19 cellular contexts compared by ENCODE assay signal in genomic region chr1:173223031-173223380, GRCh38. TPM values are rescaled to one million over a fixed set of nuclear protein-coding genes. Genes with fewer than 3 reads are reported as not detected.
DNase-seq lines count a peak whose midpoint lies in the region; ATAC-seq and TF ChIP-seq lines count a peak whose summit lies in the region.
"Had no signal": no experiment of that assay in that cellular context is flagged by ENCODE, and none has a peak within 500 bp of the region (broad histone marks: within the 10 kb centered on the region; RNA-seq: fewer than 3 reads in every experiment).

No MANE protein-coding gene starts in this region.

- no peaks in the 10 kb centered on the region for H3K79me2 ChIP-seq in mammary epithelial cell (ENCODE audit: insufficient read depth, low read length)

- dilution Hi-C loops in mammary epithelial cell (cut with HindIII; ENCODE audit: low sequenced_read_pairs): no loop called here

- no peak for TF ChIP-seq POLR2A in breast epithelium (IDR thresholded peaks at IDR 0.05)

- H3K4me1 ChIP-seq in mammary epithelial cell (ENCODE audit: insufficient read depth, low read length): peaks cover 9% of the 10 kb centered on the region
- no peaks in the 10 kb centered on the region for H3K4me1 ChIP-seq in breast epithelium
- H3K4me1 ChIP-seq: A549, Caco-2, HAP-1 had no signal

- no peak overlapping the region for H3K9ac ChIP-seq in mammary epithelial cell (ENCODE audit: insufficient read depth, low read length)
- H3K9ac ChIP-seq: GM23248 had no signal

- H3K9me3 ChIP-seq in mammary epithelial cell (replicated peaks; ENCODE audit: insufficient read depth, low read length) (no peaks in the 10 kb centered on the region), breast epithelium (no peaks in the 10 kb centered on the region)
- H3K9me3 ChIP-seq: A549, Caco-2, HAP-1 had no signal

- H3K27ac ChIP-seq in mammary epithelial cell (ENCODE audit: insufficient read depth, low read depth, low read length): no peak overlapping the region
- H3K27ac ChIP-seq in breast epithelium: no peak overlapping the region
- H3K27ac ChIP-seq: 22Rv1, A549, C4-2B, GM23248 had no signal

- H3K36me3 Mint-ChIP-seq in activated naive CD8-positive, alpha-beta T cell treated with anti-CD3 and anti-CD28 coated beads for 36 hours: no peaks in the 10 kb centered on the region
- H3K36me3 Mint-ChIP-seq in stimulated activated memory B cell treated with anti-CD40 and anti-IgM and Interleukin-4, amounts not matched to agents 10 μg/mL and 1 μg/mL and 100 μg/mL, for 72 hours: peaks cover 17% of the 10 kb centered on the region
- H3K36me3 Mint-ChIP-seq in T-helper 2 cell treated with Interferon-gamma antibody and Interleukin-4, amounts not matched to agents 5 μg/mL and 100 μg/mL, for 36 hours (ENCODE audit: low read depth): no peaks in the 10 kb centered on the region

- no peaks in the 10 kb centered on the region for H3K27me3 Mint-ChIP-seq in activated naive CD8-positive, alpha-beta T cell treated with anti-CD3 and anti-CD28 coated beads for 36 hours
- H3K27me3 Mint-ChIP-seq in stimulated activated memory B cell treated with anti-CD40 and anti-IgM and Interleukin-4, amounts not matched to agents 10 μg/mL and 1 μg/mL and 100 μg/mL, for 72 hours: no peaks in the 10 kb centered on the region
- peaks cover 3% of the 10 kb centered on the region for H3K27me3 Mint-ChIP-seq in T-helper 2 cell treated with Interferon-gamma antibody and Interleukin-4, amounts not matched to agents 5 μg/mL and 100 μg/mL, for 36 hours (ENCODE audit: low read depth)
- H3K27me3 Mint-ChIP-seq: CD4-positive, alpha-beta T cell had no signal

- DNase-seq in mammary epithelial cell (no peak), breast epithelium (ENCODE audit: low spot score in 2 of 2) (no peak), DMS79 treated with DMSO at 0.1 percent for 48 hours (lab: John Stamatoyannopoulos, UW) (no peak)
- DNase-seq in activated naive CD8-positive, alpha-beta T cell treated with anti-CD3 and anti-CD28 coated beads for 36 hours: no peak
- DNase-seq in T-helper 2 cell treated with Interferon-gamma antibody and Interleukin-4, amounts not matched to agents 5 μg/mL and 100 μg/mL, for 36 hours (ENCODE audit: low spot score): no peak
- DNase-seq: AML-193; Caco-2; CD4-positive, alpha-beta T cell; DMS79; GF-D8; GM23248; IMR-90 had no signal

- intact Hi-C loops in mammary epithelial cell (cut with micrococcal nuclease): no loop called here
- intact Hi-C loops in breast epithelium (cut with DNase I; ENCODE audit: low total_unique reads): no loop called here

- in situ Hi-C loops in mammary epithelial cell (cut with MboI; ENCODE audit: low sequenced_read_pairs in 2 of 2): no loop called here

- no TSS peak for BruUV-seq in mammary epithelial cell (replicated peaks; lab: Mats Ljungman, UMichigan)

- H2AFZ ChIP-seq in mammary epithelial cell (ENCODE audit: low read depth, low read length): peak overlapping the region; percentile 59
- H2AFZ ChIP-seq: GM23248 had no signal

- no peak for TF ChIP-seq CTCF in mammary epithelial cell (conservative IDR thresholded peaks at IDR 0.05 in 1 of 2, IDR thresholded peaks at IDR 0.05 in 1 of 2; ENCODE audit: extremely low read depth in 1 of 2, insufficient read depth in 1 of 2, low read depth in 1 of 2, low read length in 2 of 2)
- no peak for TF ChIP-seq CTCF in breast epithelium (IDR thresholded peaks at IDR 0.05)

- ATAC-seq in HG02840 (IDR thresholded peaks at IDR 0.05; ENCODE audit: low FRiP score, unreplicated experiment): peak; percentile 23
- ATAC-seq in stimulated activated memory B cell treated with anti-CD40 and anti-IgM and Interleukin-4, amounts not matched to agents 10 μg/mL and 1 μg/mL and 100 μg/mL, for 72 hours: no peak
- no peak for ATAC-seq in HG02885 (IDR thresholded peaks at IDR 0.05; ENCODE audit: poor library complexity, unreplicated experiment)
- ATAC-seq: A549 had no signal

- H3K4me1 Mint-ChIP-seq in activated naive CD8-positive, alpha-beta T cell treated with anti-CD3 and anti-CD28 coated beads for 36 hours: peaks cover 17% of the 10 kb centered on the region
- H3K4me1 Mint-ChIP-seq in stimulated activated memory B cell treated with anti-CD40 and anti-IgM and Interleukin-4, amounts not matched to agents 10 μg/mL and 1 μg/mL and 100 μg/mL, for 72 hours: peaks cover 47% of the 10 kb centered on the region
- H3K4me1 Mint-ChIP-seq in T-helper 2 cell treated with Interferon-gamma antibody and Interleukin-4, amounts not matched to agents 5 μg/mL and 100 μg/mL, for 36 hours (ENCODE audit: low read depth): peaks cover 6% of the 10 kb centered on the region

- H3K9me3 Mint-ChIP-seq in activated naive CD8-positive, alpha-beta T cell treated with anti-CD3 and anti-CD28 coated beads for 36 hours: no peaks in the 10 kb centered on the region
- H3K9me3 Mint-ChIP-seq in stimulated activated memory B cell treated with anti-CD40 and anti-IgM and Interleukin-4, amounts not matched to agents 10 μg/mL and 1 μg/mL and 100 μg/mL, for 72 hours: peaks cover 3% of the 10 kb centered on the region
- H3K9me3 Mint-ChIP-seq in T-helper 2 cell treated with Interferon-gamma antibody and Interleukin-4, amounts not matched to agents 5 μg/mL and 100 μg/mL, for 36 hours: no peaks in the 10 kb centered on the region
- H3K9me3 Mint-ChIP-seq: CD4-positive, alpha-beta T cell had no signal

- no peak overlapping the region for H3K4me3 Mint-ChIP-seq in activated naive CD8-positive, alpha-beta T cell treated with anti-CD3 and anti-CD28 coated beads for 36 hours
- no peak overlapping the region for H3K4me3 Mint-ChIP-seq in stimulated activated memory B cell treated with anti-CD40 and anti-IgM and Interleukin-4, amounts not matched to agents 10 μg/mL and 1 μg/mL and 100 μg/mL, for 72 hours
- no peak overlapping the region for H3K4me3 Mint-ChIP-seq in T-helper 2 cell treated with Interferon-gamma antibody and Interleukin-4, amounts not matched to agents 5 μg/mL and 100 μg/mL, for 36 hours
- H3K4me3 Mint-ChIP-seq: CD4-positive, alpha-beta T cell had no signal

- H4K20me1 ChIP-seq in mammary epithelial cell (ENCODE audit: insufficient read depth, low read length): no peaks in the 10 kb centered on the region

- H3K4me3 ChIP-seq in mammary epithelial cell (replicated peaks in 1 of 3; ENCODE audit: insufficient read depth in 1 of 3, low read depth in 2 of 3, low read length in 3 of 3) (no peak overlapping the region), breast epithelium (no peak overlapping the region)
- H3K4me3 ChIP-seq: A549, GM23248, HAP-1 had no signal

- no peaks in the 10 kb centered on the region for H3K27me3 ChIP-seq in mammary epithelial cell (ENCODE audit: insufficient read depth, low read length)
- no peaks in the 10 kb centered on the region for H3K27me3 ChIP-seq in breast epithelium

- H3K36me3 ChIP-seq in mammary epithelial cell (ENCODE audit: insufficient read depth, low read length) (no peaks in the 10 kb centered on the region), breast epithelium (no peaks in the 10 kb centered on the region)
- H3K36me3 ChIP-seq: HAP-1 had no signal

- H3K4me2 ChIP-seq in mammary epithelial cell (ENCODE audit: insufficient read depth, low read depth, low read length): peak overlapping the region; percentile 19
- H3K4me2 ChIP-seq: A549 had no signal

- H3K27ac Mint-ChIP-seq in activated naive CD8-positive, alpha-beta T cell treated with anti-CD3 and anti-CD28 coated beads for 36 hours: peak overlapping the region; percentile 72
- H3K27ac Mint-ChIP-seq in stimulated activated memory B cell treated with anti-CD40 and anti-IgM and Interleukin-4, amounts not matched to agents 10 μg/mL and 1 μg/mL and 100 μg/mL, for 72 hours: peak overlapping the region; percentile 80
- no peak overlapping the region for H3K27ac Mint-ChIP-seq in T-helper 2 cell treated with Interferon-gamma antibody and Interleukin-4, amounts not matched to agents 5 μg/mL and 100 μg/mL, for 36 hours
- H3K27ac Mint-ChIP-seq: CD4-positive, alpha-beta T cell had no signal

- CTCF ChIA-PET in mammary epithelial cell (lab: Charles Lee; ENCODE audit: low non-redundant PET): no interaction called here

RNA-seq across cellular contexts. Expression of gene TNFSF4, which starts 15.9 kb away (rescaled TPM):
- total RNA-seq in mammary epithelial cell: under 1 TPM; 0.17 to 0.85 TPM
- 0.06 TPM for polyA plus RNA-seq in mammary epithelial cell
- not detected for polyA minus RNA-seq in mammary epithelial cell
- total RNA-seq in breast epithelium: 1 to 10 TPM in 1 of 3 donors, under 1 TPM in 2; 0.66 to 1.9 (median 0.73) TPM
- total RNA-seq in activated naive CD8-positive, alpha-beta T cell treated with anti-CD3 and anti-CD28 coated beads for 36 hours: 1 to 10 TPM; 4.1 to 5.2 TPM
